Comparison of ENCODE assay signal across 8 cellular contexts in genomic region chr4:121462660-121463261, GRCh38.
DNase-seq lines count a peak whose midpoint lies in the region; ATAC-seq, FAIRE-seq and TF ChIP-seq lines count a peak whose summit lies in the region.

No MANE protein-coding gene starts in this region.

- H3K4me3 ChIP-seq in astrocyte (ENCODE audit: insufficient read depth, low read depth, low read length), result no peak overlapping the region
- H3K4me3 ChIP-seq in aorta (ENCODE audit: low read length in 2 of 2), result no peak overlapping the region

- H3K4me1 Mint-ChIP-seq in astrocyte (ENCODE audit: low read depth, unreplicated experiment), result no peaks in the 10 kb centered on the region

- H3K27ac ChIP-seq in astrocyte (ENCODE audit: low read depth, low read length) (no peak overlapping the region), aorta (ENCODE audit: low read depth in 1 of 2, low read length in 2 of 2) (no peak overlapping the region)

- peak; percentile 84 for TF ChIP-seq CTCF in astrocyte (IDR thresholded peaks at IDR 0.05; ENCODE audit: insufficient read depth, low read depth, low read length)

- no peaks in the 10 kb centered on the region for H3K79me2 ChIP-seq in astrocyte (ENCODE audit: insufficient read depth, low read length)

- peaks cover 6% of the 10 kb centered on the region for H3K9me3 Mint-ChIP-seq in astrocyte (ENCODE audit: unreplicated experiment)

- ATAC-seq in GM19328 (IDR thresholded peaks at IDR 0.05; ENCODE audit: unreplicated experiment), result peak; percentile 90
- ATAC-seq in HG03139 (IDR thresholded peaks at IDR 0.05; ENCODE audit: unreplicated experiment), result peak; percentile 80
- no peak for ATAC-seq in aorta (ENCODE audit: low FRiP score)

- no peak overlapping the region for H3K4me2 ChIP-seq in astrocyte (ENCODE audit: low read length)

- H3K36me3 Mint-ChIP-seq in astrocyte (ENCODE audit: low read depth, unreplicated experiment), result no peaks in the 10 kb centered on the region

- no peak overlapping the region for H2AFZ ChIP-seq in astrocyte (ENCODE audit: low read depth, low read length)

- intact Hi-C loops in aorta (cut with DNase I), result no loop called here

- no peak for FAIRE-seq in astrocyte (lab: Jason Lieb, UNC)

- H3K4me1 ChIP-seq in astrocyte (ENCODE audit: insufficient read depth, low read length) (no peaks in the 10 kb centered on the region), aorta (ENCODE audit: control insufficient read depth in 1 of 2, insufficient read depth in 2 of 2, low read length in 2 of 2) (no peaks in the 10 kb centered on the region)

- no peak overlapping the region for H3K4me3 Mint-ChIP-seq in astrocyte (ENCODE audit: unreplicated experiment)

- H3K27me3 ChIP-seq in astrocyte (ENCODE audit: insufficient read depth, low read length) (peaks cover 5% of the 10 kb centered on the region), aorta (ENCODE audit: control insufficient read depth in 1 of 2, insufficient read depth in 2 of 2, low read length in 1 of 2) (no peaks in the 10 kb centered on the region)

- H3K36me3 ChIP-seq in astrocyte (ENCODE audit: insufficient read depth, low read length) (no peaks in the 10 kb centered on the region), aorta (ENCODE audit: control insufficient read depth in 1 of 2, insufficient read depth in 2 of 2, low read length in 1 of 2) (no peaks in the 10 kb centered on the region)

- H3K9me3 ChIP-seq in astrocyte (ENCODE audit: insufficient read depth, low read depth, low read length) (no peaks in the 10 kb centered on the region), aorta (ENCODE audit: control insufficient read depth, low read length) (no peaks in the 10 kb centered on the region)

- no peaks in the 10 kb centered on the region for H4K20me1 ChIP-seq in astrocyte (ENCODE audit: insufficient read depth, low read length)

- no peak overlapping the region for H3K9ac ChIP-seq in astrocyte (ENCODE audit: low read length)

- 48 to 52% methylated on average over 5 of the region's 5 CpGs for whole genome bisulfite sequencing in aorta, 2 donors

- DNase-seq in EL (peak; percentile 60), NOMO-1 (lab: John Stamatoyannopoulos, UW; ENCODE audit: unreplicated experiment in 2 of 2) (peak; percentile 1 to 49), astrocyte (ENCODE audit: low read depth) (peak; percentile 52), iPS-NIHi11 (ENCODE audit: low spot score) (peak; percentile 52), aorta (no peak)
- peak; percentile 39 for DNase-seq in stimulated activated CD4-positive, alpha-beta T cell treated with anti-CD3 and anti-CD28 coated beads, Interleukin-4, amount 100 ng/mL, for 24 hours

- H3K27ac Mint-ChIP-seq in astrocyte (ENCODE audit: unreplicated experiment), result no peak overlapping the region

- H3K27me3 Mint-ChIP-seq in astrocyte (ENCODE audit: low read depth, unreplicated experiment), result peaks cover 4% of the 10 kb centered on the region

Comparison
In these comparisons a context has a peak if more than half of its experiments do, and no peak if none do; other contexts are left out.
1. DNase-seq: peak in EL (single experiment), NOMO-1 (2 of 2), astrocyte (single experiment), iPS-NIHi11 (single experiment) and stimulated activated CD4-positive, alpha-beta T cell treated with anti-CD3 and anti-CD28 coated beads, Interleukin-4, amount 100 ng/mL, for 24 hours (single experiment); none in aorta (0 of 2).